In genomic region chr10:18159596-18159995, GRCh38 we compare ENCODE assay signal across 29 cellular contexts. TPM values are rescaled to one million over a fixed set of nuclear protein-coding genes. Genes with fewer than 3 reads are reported as not detected.
DNase-seq lines count a peak whose midpoint lies in the region; TF ChIP-seq lines count a peak whose summit lies in the region.
"Had no signal": no experiment of that assay in that cellular context is flagged by ENCODE, and none has a peak within 500 bp of the region (broad histone marks: within the 10 kb centered on the region; RNA-seq: fewer than 3 reads in every experiment).

No MANE protein-coding gene starts in this region.

- no peaks in the 10 kb centered on the region for H3K27me3 Mint-ChIP-seq in MCF 10A (ENCODE audit: insufficient read depth, unreplicated experiment)
- H3K27me3 Mint-ChIP-seq: activated naive CD8-positive, alpha-beta T cell treated with anti-CD3 and anti-CD28 coated beads, Interleukin-2, amount 10 ng/mL, durations not matched to agents 7 days and 5 days had no signal

- H3K27ac ChIP-seq in breast epithelium (no peak overlapping the region), muscle layer of duodenum (ENCODE audit: low read length) (peak overlapping the region; percentile 36), uterus (peak overlapping the region; percentile 51 to 71)
- H3K27ac ChIP-seq: 22Rv1, upper lobe of left lung had no signal

- CTCF ChIA-PET in MCF 10A (lab: Yijun Ruan, JAX), result interaction anchor here (1.3 to 1.6 kb wide), 3 partner anchors 8 to 57 kb away, joined by 3 to 10 read pairs (median 4); no protein-coding TSS in a partner anchor

- H3K27ac Mint-ChIP-seq in MCF 10A (ENCODE audit: low read depth, unreplicated experiment), result peak overlapping the region; percentile 84
- H3K27ac Mint-ChIP-seq: activated naive CD8-positive, alpha-beta T cell treated with anti-CD3 and anti-CD28 coated beads, Interleukin-2, amount 10 ng/mL, durations not matched to agents 7 days and 5 days; naive thymus-derived CD8-positive, alpha-beta T cell; stimulated activated effector memory CD8-positive, alpha-beta T cell treated with anti-CD3 and anti-CD28 coated beads, Interleukin-12 subunit alpha, Interleukin-12 subunit beta, amount 100 ng/mL, for 72 hours had no signal

- TF ChIP-seq POLR2A in breast epithelium (IDR thresholded peaks at IDR 0.05) (no peak), uterus (IDR thresholded peaks at IDR 0.05) (no peak), erythroblast (IDR thresholded peaks at IDR 0.05; ENCODE audit: low read length) (no peak)

- H3K36me3 ChIP-seq in breast epithelium, result no peaks in the 10 kb centered on the region
- H3K36me3 ChIP-seq in muscle layer of duodenum (ENCODE audit: control insufficient read depth in 1 of 2, insufficient read depth in 2 of 2, low read length in 2 of 2), result no peaks in the 10 kb centered on the region
- H3K36me3 ChIP-seq in uterus, result no peaks in the 10 kb centered on the region
- H3K36me3 ChIP-seq: upper lobe of left lung had no signal

- no TSS peak for BruUV-seq in MCF 10A (replicated peaks; lab: Mats Ljungman, UMichigan)

- POLR2A ChIA-PET in MCF 10A (lab: Yijun Ruan, JAX), result interaction anchor here (0.6 to 3.8 kb wide), 10 partner anchors 8 to 515 kb away, joined by 3 to 43 read pairs (median 6); partner anchors contain the start of gene STAM

- H3K4me1 ChIP-seq in breast epithelium (no peaks in the 10 kb centered on the region), muscle layer of duodenum (ENCODE audit: control insufficient read depth in 1 of 2, insufficient read depth in 2 of 2, low read length in 2 of 2) (peaks cover 14 to 18% of the 10 kb centered on the region in 2 donors), uterus (no peaks in the 10 kb centered on the region)
- H3K4me1 ChIP-seq: upper lobe of left lung had no signal

- DNase-seq in MCF 10A (ENCODE audit: unreplicated experiment) (no peak), breast epithelium (ENCODE audit: low spot score in 2 of 2) (no peak), fibroblast of mammary gland (ENCODE audit: low read depth) (peak; percentile 70), uterus (no peak), erythroblast (lab: John Stamatoyannopoulos, UW) (no peak), NCI-H2196 (lab: John Stamatoyannopoulos, UW; ENCODE audit: unreplicated experiment) (no peak)
- no peak for DNase-seq in activated naive CD4-positive, alpha-beta T cell (lab: John Stamatoyannopoulos, UW)
- DNase-seq: activated CD4-positive, alpha-beta T cell treated with anti-CD3 and anti-CD28 coated beads for 48 hours; activated CD8-positive, alpha-beta memory T cell treated with anti-CD3 and anti-CD28 coated beads for 24 hours; activated gamma-delta T cell; activated naive CD8-positive, alpha-beta T cell treated with anti-CD3 and anti-CD28 coated beads, Interleukin-2, amount 10 ng/mL, durations not matched to agents 7 days and 5 days; central memory CD4-positive, alpha-beta T cell; cortex of kidney; DMS79 treated with DMSO at 0.1 percent for 48 hours; GDM1; hypothalamus; naive thymus-derived CD8-positive, alpha-beta T cell; NCI-H1048; NCI-H1694; NCI-H82; occipital lobe; stimulated activated CD4-positive, alpha-beta T cell treated with anti-CD3 and anti-CD28 coated beads, Interleukin-15, amount 100 ng/mL, for 24 hours; upper lobe of left lung had no signal

- intact Hi-C loops in MCF 10A (cut with micrococcal nuclease), result loop anchor here (5.0 kb wide), 2 partner anchors 58 to 252 kb away; no protein-coding TSS in a partner anchor
- intact Hi-C loops in breast epithelium (cut with DNase I; ENCODE audit: low total_unique reads), result no loop called here
- intact Hi-C loops in uterus (cut with DNase I; ENCODE audit: low total_unique reads), result no loop called here

- H3K4me1 Mint-ChIP-seq in MCF 10A (ENCODE audit: insufficient read depth, unreplicated experiment), result peaks cover 43% of the 10 kb centered on the region
- H3K4me1 Mint-ChIP-seq: activated naive CD8-positive, alpha-beta T cell treated with anti-CD3 and anti-CD28 coated beads, Interleukin-2, amount 10 ng/mL, durations not matched to agents 7 days and 5 days; naive thymus-derived CD8-positive, alpha-beta T cell; stimulated activated effector memory CD8-positive, alpha-beta T cell treated with anti-CD3 and anti-CD28 coated beads, Interleukin-12 subunit alpha, Interleukin-12 subunit beta, amount 100 ng/mL, for 72 hours had no signal

- H3K4me3 Mint-ChIP-seq in MCF 10A (ENCODE audit: unreplicated experiment), result peak overlapping the region; percentile 22
- H3K4me3 Mint-ChIP-seq: activated naive CD8-positive, alpha-beta T cell treated with anti-CD3 and anti-CD28 coated beads, Interleukin-2, amount 10 ng/mL, durations not matched to agents 7 days and 5 days; naive thymus-derived CD8-positive, alpha-beta T cell; stimulated activated effector memory CD8-positive, alpha-beta T cell treated with anti-CD3 and anti-CD28 coated beads, Interleukin-12 subunit alpha, Interleukin-12 subunit beta, amount 100 ng/mL, for 72 hours had no signal

- TF ChIP-seq CTCF in MCF 10A (IDR thresholded peaks at IDR 0.05; ENCODE audit: unreplicated experiment), result no peak
- TF ChIP-seq CTCF in breast epithelium (IDR thresholded peaks at IDR 0.05), result no peak
- no peak for TF ChIP-seq CTCF in fibroblast of mammary gland (conservative IDR thresholded peaks at IDR 0.05; ENCODE audit: control insufficient read depth, insufficient read depth, low read depth, low read length)
- TF ChIP-seq CTCF in uterus (IDR thresholded peaks at IDR 0.05), result no peak

- H3K4me3 ChIP-seq in breast epithelium (peak overlapping the region in 1 of 3 donors; percentile 4), fibroblast of mammary gland (ENCODE audit: control insufficient read depth, low read depth, low read length) (no peak overlapping the region), muscle layer of duodenum (ENCODE audit: low read depth in 1 of 2, low read length in 2 of 2) (peak overlapping the region in 1 of 2 donors; percentile 20), uterus (no peak overlapping the region)
- H3K4me3 ChIP-seq: HAP-1, upper lobe of left lung had no signal

- H3K9me3 ChIP-seq in breast epithelium (no peaks in the 10 kb centered on the region), muscle layer of duodenum (ENCODE audit: control insufficient read depth in 1 of 2, low read length in 2 of 2) (no peaks in the 10 kb centered on the region), uterus (no peaks in the 10 kb centered on the region)
- H3K9me3 ChIP-seq: HAP-1, upper lobe of left lung had no signal

- peaks cover 16% of the 10 kb centered on the region for H3K36me3 Mint-ChIP-seq in MCF 10A (ENCODE audit: insufficient read depth, unreplicated experiment)
- H3K36me3 Mint-ChIP-seq: activated naive CD8-positive, alpha-beta T cell treated with anti-CD3 and anti-CD28 coated beads, Interleukin-2, amount 10 ng/mL, durations not matched to agents 7 days and 5 days; naive thymus-derived CD8-positive, alpha-beta T cell; stimulated activated effector memory CD8-positive, alpha-beta T cell treated with anti-CD3 and anti-CD28 coated beads, Interleukin-12 subunit alpha, Interleukin-12 subunit beta, amount 100 ng/mL, for 72 hours had no signal

- peaks cover 15% of the 10 kb centered on the region for H3K9me3 Mint-ChIP-seq in MCF 10A (ENCODE audit: unreplicated experiment)
- H3K9me3 Mint-ChIP-seq: activated naive CD8-positive, alpha-beta T cell treated with anti-CD3 and anti-CD28 coated beads, Interleukin-2, amount 10 ng/mL, durations not matched to agents 7 days and 5 days had no signal

- H3K27me3 ChIP-seq in breast epithelium (no peaks in the 10 kb centered on the region), muscle layer of duodenum (ENCODE audit: low read depth, low read length) (no peaks in the 10 kb centered on the region), uterus (no peaks in the 10 kb centered on the region)
- H3K27me3 ChIP-seq: upper lobe of left lung had no signal

RNA-seq across cellular contexts. Expression of gene CACNB2, which starts 19.4 kb away (rescaled TPM):
- total RNA-seq in MCF 10A (2022), result 2.7 and 3.3 TPM in 2 replicates
- 1 to 10 TPM in 2 of 3 donors, under 1 TPM in 1; 0.48 to 8.9 (median 7.5) TPM for total RNA-seq in breast epithelium
- 10 to 100 TPM; 19.4 to 33.0 (median 27.0) TPM for total RNA-seq in uterus
- total RNA-seq: activated naive CD8-positive, alpha-beta T cell treated with anti-CD3 and anti-CD28 coated beads, Interleukin-2, amount 10 ng/mL, durations not matched to agents 7 days and 5 days; HT-29; naive thymus-derived CD8-positive, alpha-beta T cell; pulmonary artery endothelial cell had no signal

Comparison
In these comparisons a context has a peak if more than half of its experiments do, and no peak if none do; other contexts are left out.
1. H3K27ac ChIP-seq: peak in muscle layer of duodenum (single experiment) and uterus (2 of 2); none in breast epithelium (0 of 2).